In genomic region chr17:41496803-41497484, GRCh38 we compare ENCODE assay signal across 8 cellular contexts. TPM values are rescaled to one million over a fixed set of nuclear protein-coding genes. Genes with fewer than 3 reads are reported as not detected.
DNase-seq lines count a peak whose midpoint lies in the region; ATAC-seq and TF ChIP-seq lines count a peak whose summit lies in the region.

No MANE protein-coding gene starts in this region.

- H3K27ac ChIP-seq in adrenal gland, result no peak overlapping the region
- no peak overlapping the region for H3K27ac ChIP-seq in right cardiac atrium (ENCODE audit: low read length)
- peak overlapping the region in 7 of 8 donors; percentile 85 to 98 (median 92) for H3K27ac ChIP-seq in spleen

- TF ChIP-seq CTCF in BE2C (IDR thresholded peaks at IDR 0.05; ENCODE audit: low read depth, low read length) (peak; percentile 91), LNCaP clone FGC (IDR thresholded peaks at IDR 0.05; ENCODE audit: control insufficient read depth, extremely low read depth, insufficient read depth) (peak; percentile 62), adrenal gland (IDR thresholded peaks at IDR 0.05) (peak; percentile 29 to 76 (median 57)), spleen (IDR thresholded peaks at IDR 0.05 in 8 of 11, conservative IDR thresholded peaks at IDR 0.05 in 3 of 11) (peak; percentile 43 to 88 (median 69))

- 58 to 84% (median 64%) methylated on average over 8 to 12 of the region's 12 CpGs for WGBS in adrenal gland, 4 donors
- 54% methylated on average over 12 of the region's 12 CpGs for WGBS in right cardiac atrium
- WGBS in spleen, 5 donors, result 46 to 50% (median 49%) methylated on average over 10 to 12 of the region's 12 CpGs

- H3K36me3 ChIP-seq in BE2C (no peaks in the 10 kb centered on the region), adrenal gland (replicated peaks in 1 of 2) (no peaks in the 10 kb centered on the region), spleen (no peaks in the 10 kb centered on the region)

- TF ChIP-seq POLR2A in adrenal gland (IDR thresholded peaks at IDR 0.05), result no peak
- no peak for TF ChIP-seq POLR2A in spleen (IDR thresholded peaks at IDR 0.05)

- H3K27me3 ChIP-seq in BE2C (no peaks in the 10 kb centered on the region), adrenal gland (no peaks in the 10 kb centered on the region), right cardiac atrium (ENCODE audit: control insufficient read depth, insufficient read depth) (no peaks in the 10 kb centered on the region), spleen (replicated peaks in 1 of 7) (peaks cover 0 to 15% (median 0%) of the 10 kb centered on the region in 7 donors)

- H3K4me1 ChIP-seq in BE2C (peaks cover 13% of the 10 kb centered on the region), adrenal gland (replicated peaks in 1 of 2) (peaks cover 0 to 6% of the 10 kb centered on the region in 2 donors), right cardiac atrium (ENCODE audit: control insufficient read depth, insufficient read depth, low read length) (peaks cover 3% of the 10 kb centered on the region), spleen (peaks cover 0 to 57% (median 24%) of the 10 kb centered on the region in 6 donors)

- DNase-seq in BE2C, result peak; percentile 84
- peak; percentile 51 for DNase-seq in GM19240 (ENCODE audit: insufficient read length, low spot score)
- DNase-seq in LNCaP clone FGC (ENCODE audit: low read depth), result peak; percentile 38
- peak; percentile 93 for DNase-seq in SW480 (ENCODE audit: low spot score)
- DNase-seq in adrenal gland, result peak; percentile 49 to 78 (median 68)
- DNase-seq in right cardiac atrium, result peak; percentile 72 to 84 (median 84)
- peak; percentile 92 for DNase-seq in spleen

- H3K4me3 ChIP-seq in BE2C (ENCODE audit: low read depth, low read length) (no peak overlapping the region), LNCaP clone FGC (ENCODE audit: low read depth, low read length) (no peak overlapping the region), adrenal gland (no peak overlapping the region), right cardiac atrium (ENCODE audit: low read length) (no peak overlapping the region), spleen (peak overlapping the region in 1 of 8 donors; percentile 57)

- ATAC-seq in right cardiac atrium (peak; percentile 80 to 91), GM18870 (IDR thresholded peaks at IDR 0.05; ENCODE audit: unreplicated experiment) (no peak)

- intact Hi-C loops in adrenal gland (cut with DNase I), result no loop called here
- intact Hi-C loops in right cardiac atrium (cut with DNase I), result no loop called here
- intact Hi-C loops in spleen (cut with DNase I; ENCODE audit: low total_unique reads), result no loop called here

- H3K9me3 ChIP-seq in BE2C (no peaks in the 10 kb centered on the region), adrenal gland (replicated peaks in 1 of 3) (no peaks in the 10 kb centered on the region), right cardiac atrium (ENCODE audit: control insufficient read depth, low read length) (no peaks in the 10 kb centered on the region), spleen (no peaks in the 10 kb centered on the region)

RNA-seq across cellular contexts. Expression of gene KRT36, which starts 7.2 kb away (rescaled TPM):
- not detected for polyA plus RNA-seq in BE2C (2012; ENCODE audit: insufficient read depth, insufficient read length, low read depth)
- total RNA-seq in adrenal gland (under 1 TPM in 1 of 8 donors, not detected in 7; 0.28 TPM), right cardiac atrium (not detected), spleen (1 to 10 TPM in 2 of 7 donors, under 1 TPM in 4, not detected in 1; 0.27 to 2.7 (median 0.44) TPM)
- polyA plus RNA-seq in adrenal gland (not detected), right cardiac atrium (not detected), spleen (under 1 TPM; 0.20 to 0.51 (median 0.22) TPM)

RNA-seq across cellular contexts. Expression of gene KRT13, which starts 8.5 kb away (rescaled TPM):
- not detected for polyA plus RNA-seq in BE2C (2012; ENCODE audit: insufficient read depth, insufficient read length, low read depth)
- total RNA-seq in adrenal gland, result 1 to 10 TPM in 1 of 8 donors, under 1 TPM in 2, not detected in 5; 0.54 to 3.5 (median 0.83) TPM
- 10 to 100 TPM in 2 of 3 donors, not detected in 1; 18.6 to 20.0 TPM for polyA plus RNA-seq in adrenal gland
- not detected for total RNA-seq in right cardiac atrium
- polyA plus RNA-seq in right cardiac atrium, result 2.1 TPM
- not detected for total RNA-seq in spleen
- polyA plus RNA-seq in spleen, result 10 to 100 TPM in 1 of 3 donors, 1 to 10 TPM in 2; 1.6 to 26.4 (median 3.8) TPM

RNA-seq across cellular contexts. Expression of gene KRT35, which starts 16.0 kb away (rescaled TPM):
- not detected for polyA plus RNA-seq in BE2C (2012; ENCODE audit: insufficient read depth, insufficient read length, low read depth)
- not detected for total RNA-seq in adrenal gland
- polyA plus RNA-seq in adrenal gland, result not detected
- total RNA-seq in right cardiac atrium, result not detected
- not detected for polyA plus RNA-seq in right cardiac atrium
- total RNA-seq in spleen, result under 1 TPM in 1 of 7 donors, not detected in 6; 0.19 TPM
- under 1 TPM in 1 of 3 donors, not detected in 2; 0.19 TPM for polyA plus RNA-seq in spleen

RNA-seq across cellular contexts. Expression of gene KRT15, which starts 21.7 kb away (rescaled TPM):
- polyA plus RNA-seq in BE2C (2012; ENCODE audit: insufficient read depth, insufficient read length, low read depth), result not detected
- total RNA-seq in adrenal gland (under 1 TPM in 2 of 8 donors, not detected in 6; 0.18 to 0.25 TPM), right cardiac atrium (under 1 TPM in 1 of 4 donors, not detected in 3; 0.11 TPM), spleen (not detected)
- polyA plus RNA-seq in adrenal gland (under 1 TPM in 2 of 3 donors, not detected in 1; 0.64 to 0.88 TPM), right cardiac atrium (not detected), spleen (1 to 10 TPM in 1 of 3 donors, under 1 TPM in 2; 0.07 to 1.3 (median 0.11) TPM)

RNA-seq across cellular contexts. Expression of gene KRT32, which starts 29.8 kb away (rescaled TPM):
- polyA plus RNA-seq in BE2C (2012; ENCODE audit: insufficient read depth, insufficient read length, low read depth), result not detected
- total RNA-seq in adrenal gland (not detected), right cardiac atrium (not detected), spleen (not detected)
- polyA plus RNA-seq in adrenal gland (not detected), right cardiac atrium (not detected), spleen (not detected)

Comparison
In these comparisons a context has a peak if more than half of its experiments do, and no peak if none do; other contexts are left out.
1. DNase-seq: peak in every context shown above with its lines; median percentile 93 in SW480; 92 in spleen; 84 in BE2C; 84 in right cardiac atrium; 68 in adrenal gland; 51 in GM19240; 38 in LNCaP clone FGC.
2. H3K27ac ChIP-seq: peak in spleen (7 of 8); none in adrenal gland (0 of 5) and right cardiac atrium (single experiment).
3. Peak in every context shown above with its lines, with median percentiles within 50 percentile points of each other: CTCF ChIP-seq.